16 cellular contexts compared by ENCODE assay signal in genomic region chr16:27328937-27329336, GRCh38. TPM values are rescaled to one million over a fixed set of nuclear protein-coding genes. Genes with fewer than 3 reads are reported as not detected.
DNase-seq lines count a peak whose midpoint lies in the region; ATAC-seq, FAIRE-seq and TF ChIP-seq lines count a peak whose summit lies in the region.
"Had no signal": no experiment of that assay in that cellular context is flagged by ENCODE, and none has a peak within 500 bp of the region (broad histone marks: within the 10 kb centered on the region; RNA-seq: fewer than 3 reads in every experiment).

No MANE protein-coding gene starts in this region.

- TF ChIP-seq RAD21 in liver (IDR thresholded peaks at IDR 0.05) = no peak
- TF ChIP-seq RAD21 in HepG2 (CRISPR knock-in tag; IDR thresholded peaks at IDR 0.05) = no peak

- CTCF ChIA-PET in HepG2 (lab: Yijun Ruan, JAX; ENCODE audit: low intra/inter-chr PET ratio, low total read pairs) (no interaction called here), MCF 10A (lab: Yijun Ruan, JAX) (interaction anchor here (0.7 to 3.0 kb wide), 2 partner anchors 94 to 248 kb away, joined by 4 to 11 read pairs; no protein-coding TSS in a partner anchor)

- H2AFZ ChIP-seq in HepG2 (ENCODE audit: low read length) = no peak overlapping the region

- H3K79me2 ChIP-seq in HepG2 (ENCODE audit: insufficient read depth, low read length) = peaks cover 20% of the 10 kb centered on the region

- TF ChIP-seq EP300 in HepG2 (IDR thresholded peaks at IDR 0.05; ENCODE audit: low read depth in 2 of 2, low read length in 2 of 2) = no peak
- TF ChIP-seq EP300 in HepG2 (CRISPR knock-in tag; IDR thresholded peaks at IDR 0.05; ENCODE audit: borderline replicate concordance) = no peak

- ATAC-seq in HepG2 = no peak
- ATAC-seq in naive thymus-derived CD8-positive, alpha-beta T cell = no peak
- ATAC-seq: foreskin keratinocyte had no signal

- H3K27ac ChIP-seq in liver (ENCODE audit: low read depth in 1 of 2, low read length in 2 of 2) = peak overlapping the region; percentile 53 to 98
- H3K27ac ChIP-seq in HepG2 (ENCODE audit: extremely low read length, insufficient read depth, low read length) = no peak overlapping the region
- H3K27ac ChIP-seq in vagina = peak overlapping the region; percentile 93
- H3K27ac ChIP-seq: C4-2B, foreskin keratinocyte had no signal

- no peaks in the 10 kb centered on the region for H3K9me3 Mint-ChIP-seq in MCF 10A (ENCODE audit: unreplicated experiment)
- no peaks in the 10 kb centered on the region for H3K9me3 Mint-ChIP-seq in naive thymus-derived CD8-positive, alpha-beta T cell

- intact Hi-C loops in HepG2 (cut with micrococcal nuclease; ENCODE audit: unreplicated experiment) = no loop called here
- intact Hi-C loops in MCF 10A (cut with micrococcal nuclease) = no loop called here
- intact Hi-C loops in vagina (cut with DNase I) = loop anchor here (5.0 kb wide), 1 partner anchor 87 kb away; no protein-coding TSS in a partner anchor

- H3K27me3 ChIP-seq in liver (ENCODE audit: control insufficient read depth in 4 of 4, insufficient read depth in 4 of 4, low read length in 3 of 4) (no peaks in the 10 kb centered on the region), HepG2 (ENCODE audit: control insufficient read depth in 1 of 2, insufficient read depth in 2 of 2, low read length in 2 of 2) (no peaks in the 10 kb centered on the region), vagina (no peaks in the 10 kb centered on the region)
- H3K27me3 ChIP-seq: cardiac muscle cell, foreskin keratinocyte had no signal

- DNase-seq in HepG2 (ENCODE audit: low spot score) (no peak), MCF 10A (ENCODE audit: unreplicated experiment) (no peak), vagina (ENCODE audit: extremely low spot score in 2 of 2) (no peak), MV-4-11 (lab: John Stamatoyannopoulos, UW) (no peak), NCI-H2081 (lab: John Stamatoyannopoulos, UW) (no peak), NCI-H1048 (lab: John Stamatoyannopoulos, UW) (no peak)
- peak in 1 of 10 donors; percentile 42 for DNase-seq in naive thymus-derived CD8-positive, alpha-beta T cell
- DNase-seq: activated CD4-positive, alpha-beta T cell treated with anti-CD3 and anti-CD28 coated beads for 48 hours; foreskin keratinocyte; GOT3; NCI-H446 treated with DMSO at 0.1 percent for 48 hours; SHP77 treated with DMSO at 0.1 percent for 48 hours had no signal

- H3K9ac ChIP-seq in liver (ENCODE audit: low read depth in 1 of 2, low read length in 2 of 2) = no peak overlapping the region
- H3K9ac ChIP-seq in HepG2 (ENCODE audit: insufficient read depth, low read depth, low read length) = no peak overlapping the region

- no peak for FAIRE-seq in HepG2 (lab: Jason Lieb, UNC)

- no peaks in the 10 kb centered on the region for H3K9me3 ChIP-seq in liver (ENCODE audit: control insufficient read depth in 4 of 4, low read length in 3 of 4)
- no peaks in the 10 kb centered on the region for H3K9me3 ChIP-seq in HepG2 (ENCODE audit: low read length)
- H3K9me3 ChIP-seq in vagina = no peaks in the 10 kb centered on the region

- H4K20me1 ChIP-seq in HepG2 (ENCODE audit: insufficient read depth, low read length) = no peaks in the 10 kb centered on the region; the same call in 1 of the 2 replicates

- no peak overlapping the region for H3K4me3 Mint-ChIP-seq in MCF 10A (ENCODE audit: unreplicated experiment)
- H3K4me3 Mint-ChIP-seq in naive thymus-derived CD8-positive, alpha-beta T cell = peak overlapping the region in 3 of 10 donors; percentile 18 to 22 (median 19)

- peaks cover 18 to 35% (median 24%) of the 10 kb centered on the region in 4 donors for H3K4me1 ChIP-seq in liver (ENCODE audit: control insufficient read depth in 4 of 4, insufficient read depth in 4 of 4, low read length in 3 of 4)
- peaks cover 34% of the 10 kb centered on the region for H3K4me1 ChIP-seq in HepG2 (ENCODE audit: insufficient read depth, low read length)
- peaks cover 79% of the 10 kb centered on the region for H3K4me1 ChIP-seq in vagina

- H3K4me3 ChIP-seq in liver (ENCODE audit: low read depth in 1 of 3, low read length in 3 of 3) = no peak overlapping the region
- H3K4me3 ChIP-seq in HepG2 (replicated peaks in 1 of 3; ENCODE audit: insufficient read depth in 1 of 3, low read depth in 2 of 3, low read length in 3 of 3) = no peak overlapping the region
- H3K4me3 ChIP-seq in vagina = no peak overlapping the region
- H3K4me3 ChIP-seq: cardiac muscle cell, lung had no signal

- H3K27ac Mint-ChIP-seq in MCF 10A (ENCODE audit: low read depth, unreplicated experiment) = peak overlapping the region; percentile 92
- peak overlapping the region; percentile 54 to 89 (median 74) for H3K27ac Mint-ChIP-seq in naive thymus-derived CD8-positive, alpha-beta T cell

- H3K36me3 ChIP-seq in liver (ENCODE audit: control insufficient read depth in 4 of 4, insufficient read depth in 3 of 4, low read depth in 1 of 4, low read length in 3 of 4) (peaks cover 2 to 33% (median 15%) of the 10 kb centered on the region in 4 donors), HepG2 (replicated peaks in 1 of 2; ENCODE audit: control insufficient read depth in 1 of 2, insufficient read depth in 2 of 2, low read length in 2 of 2) (peaks cover 12 to 20% of the 10 kb centered on the region in 2 experiments), vagina (peaks cover 0 to 13% of the 10 kb centered on the region in 2 donors)
- H3K36me3 ChIP-seq: cardiac muscle cell had no signal

- in situ Hi-C loops in HepG2 (cut with HindIII; ENCODE audit: extremely low pct_ligation_motif_present, low pct_unique_long_range_greater_than_20kb) = no loop called here

- BruUV-seq in HepG2 (replicated peaks; lab: Mats Ljungman, UMichigan) (no TSS peak), MCF 10A (replicated peaks; lab: Mats Ljungman, UMichigan) (no TSS peak)

- TF ChIP-seq CTCF in liver (IDR thresholded peaks at IDR 0.05; ENCODE audit: low read depth, low read length, missing input control) (no peak), HepG2 (CRISPR knock-in tag; IDR thresholded peaks at IDR 0.05) (no peak), MCF 10A (IDR thresholded peaks at IDR 0.05; ENCODE audit: unreplicated experiment) (no peak), vagina (IDR thresholded peaks at IDR 0.05) (no peak)

- H3K4me1 Mint-ChIP-seq in MCF 10A (ENCODE audit: insufficient read depth, unreplicated experiment) = peaks cover 18% of the 10 kb centered on the region
- H3K4me1 Mint-ChIP-seq in naive thymus-derived CD8-positive, alpha-beta T cell = peaks cover 26 to 86% (median 67%) of the 10 kb centered on the region in 4 donors

- no peaks in the 10 kb centered on the region for H3K27me3 Mint-ChIP-seq in MCF 10A (ENCODE audit: insufficient read depth, unreplicated experiment)
- H3K27me3 Mint-ChIP-seq in naive thymus-derived CD8-positive, alpha-beta T cell = no peaks in the 10 kb centered on the region

- 90% methylated on average over 5 of the region's 5 CpGs for WGBS in liver
- WGBS in HepG2 (ENCODE audit: low lambda C conversion rate) = 98% methylated on average over 5 of the region's 5 CpGs

- H3K36me3 Mint-ChIP-seq in MCF 10A (ENCODE audit: insufficient read depth, unreplicated experiment) = peaks cover 37% of the 10 kb centered on the region
- H3K36me3 Mint-ChIP-seq in naive thymus-derived CD8-positive, alpha-beta T cell = peaks cover 0 to 52% (median 12%) of the 10 kb centered on the region in 3 donors

- H3K4me2 ChIP-seq in HepG2 (ENCODE audit: low read depth, low read length) = no peak overlapping the region

- POLR2A ChIA-PET in HepG2 (lab: Yijun Ruan, JAX) (no interaction called here), MCF 10A (lab: Yijun Ruan, JAX) (interaction anchor here (1.5 to 6.8 kb wide), 2 partner anchors 12 to 19 kb away, joined by 3 to 57 read pairs; no protein-coding TSS in a partner anchor)
- POLR2A ChIA-PET in naive thymus-derived CD8-positive, alpha-beta T cell (lab: Charles Lee) = interaction anchor here (0.7 to 1.5 kb wide), 2 partner anchors 10 to 31 kb away, joined by 4 read pairs; no protein-coding TSS in a partner anchor

- TF ChIP-seq POLR2A in HepG2 (IDR thresholded peaks at IDR 0.05; ENCODE audit: insufficient read depth in 1 of 2, low read depth in 2 of 2, low read length in 2 of 2) (no peak), vagina (IDR thresholded peaks at IDR 0.05) (no peak)

TF ChIP-seq in liver, 16 proteins besides CTCF, POLR2A, EP300 and RAD21:
- TF ChIP-seq EGR1 (IDR thresholded peaks at IDR 0.05; ENCODE audit: low read depth in 2 of 2) = no peak

RNA-seq across cellular contexts. Expression of gene IL4R, which starts 15.2 kb away (rescaled TPM):
- 10 to 100 TPM; 18.0 to 61.9 TPM for total RNA-seq in liver
- 10 to 100 TPM; 15.5 to 41.8 TPM for polyA plus RNA-seq in liver
- total RNA-seq in HepG2 (2016; rRNA removed; fragmentation: Illumina TruSeq; extraction: Trizol) = 7.6 and 15.9 TPM in 2 replicates
- 8.0 and 9.2 TPM in 2 replicates for total RNA-seq in HepG2 (2016; cell fraction: cytosol; rRNA removed; fragmentation: Illumina TruSeq; extraction: Trizol; ENCODE audit: low read depth)
- total RNA-seq in HepG2 (2016; cell fraction: insoluble cytoplasmic fraction; rRNA removed; fragmentation: Illumina TruSeq; extraction: Trizol) = 6.9 and 15.8 TPM in 2 replicates
- 9.4 and 9.6 TPM in 2 replicates for total RNA-seq in HepG2 (2016; cell fraction: membrane; rRNA removed; fragmentation: Illumina TruSeq; extraction: Trizol)
- total RNA-seq in HepG2 (2016; cell fraction: nucleus; rRNA removed; fragmentation: Illumina TruSeq; extraction: Trizol) = 16.4 and 21.4 TPM in 2 replicates
- polyA plus RNA-seq in HepG2 (2011; rRNA removed) = 49.6 and 60.7 TPM in 2 replicates
- polyA plus RNA-seq in HepG2 (2011; cell fraction: cytosol; rRNA removed) = 30.7 and 32.4 TPM in 2 replicates
- polyA plus RNA-seq in HepG2 (2011; cell fraction: nucleus; rRNA removed) = 61.1 and 65.1 TPM in 2 replicates
- 13.9 and 22.1 TPM in 2 replicates for polyA plus RNA-seq in HepG2 (2012)
- 1.4 and 1.8 TPM in 2 replicates for polyA plus RNA-seq in HepG2 (2016; cell fraction: cytosol; fragmentation: Illumina TruSeq; extraction: Trizol; ENCODE audit: low read depth)
- 6.0 and 8.1 TPM in 2 replicates for polyA plus RNA-seq in HepG2 (2016; cell fraction: insoluble cytoplasmic fraction; fragmentation: Illumina TruSeq; extraction: Trizol; ENCODE audit: low read depth)
- polyA plus RNA-seq in HepG2 (2016; cell fraction: membrane; fragmentation: Illumina TruSeq; extraction: Trizol; ENCODE audit: low read depth) = 3.4 and 3.5 TPM in 2 replicates
- polyA plus RNA-seq in HepG2 (2016; cell fraction: nucleus; fragmentation: Illumina TruSeq; extraction: Trizol; ENCODE audit: insufficient read depth, low read depth) = 38.0 and 39.0 TPM in 2 replicates
- 54.4 and 98.2 TPM in 2 replicates for polyA minus RNA-seq in HepG2 (2011; rRNA and poly(A)+ RNA removed; ENCODE audit: low replicate concordance)
- 19.2 and 23.0 TPM in 2 replicates for polyA minus RNA-seq in HepG2 (2011; cell fraction: cytosol; rRNA and poly(A)+ RNA removed)
- 30.3 and 37.8 TPM in 2 replicates for polyA minus RNA-seq in HepG2 (2011; cell fraction: nucleus; rRNA and poly(A)+ RNA removed)
- 50.4 and 51.9 TPM in 2 replicates for total RNA-seq in MCF 10A (2022)
- 100 to 1,000 TPM; 117 to 120 TPM for total RNA-seq in naive thymus-derived CD8-positive, alpha-beta T cell
- polyA plus RNA-seq in naive thymus-derived CD8-positive, alpha-beta T cell = 10 to 100 TPM; 18.8 to 49.4 (median 34.7) TPM
- 64.1 TPM for total RNA-seq in vagina
